3 cellular contexts compared by ENCODE assay signal in the genomic region with DNA sequence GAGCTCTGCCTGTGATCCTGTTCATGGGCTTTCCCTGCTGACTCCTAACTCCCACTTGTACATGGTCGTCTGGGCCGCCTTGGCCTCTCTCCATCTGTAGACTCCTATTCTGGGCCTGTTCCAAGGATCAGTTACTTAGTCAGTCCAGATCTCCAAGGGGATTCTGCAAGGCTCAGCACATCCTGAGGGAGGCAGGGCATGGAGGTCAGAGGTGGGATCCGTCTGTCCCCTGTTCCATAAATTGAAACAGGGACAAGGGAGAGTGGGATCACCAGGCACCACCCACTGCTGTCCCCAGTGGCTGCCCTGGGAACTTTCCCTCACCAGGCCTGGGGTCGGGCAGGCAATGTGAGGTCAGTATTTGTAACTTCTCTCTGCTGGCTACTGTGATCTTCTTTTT.
TF ChIP-seq lines count a peak whose summit lies in the region.

No MANE protein-coding gene starts in this region.

TF ChIP-seq in A549, 52 proteins besides CTCF, POLR2A, EP300 and RAD21:
- TF ChIP-seq NR3C1 (IDR thresholded peaks at IDR 0.05) (no peak), MYC (IDR thresholded peaks at IDR 0.05; ENCODE audit: borderline replicate concordance, low read length) (no peak), HMGXB4 (CRISPR knock-in tag; IDR thresholded peaks at IDR 0.05; ENCODE audit: borderline replicate concordance) (no peak), EHMT2 (IDR thresholded peaks at IDR 0.05; ENCODE audit: low read depth) (no peak), PHF8 (IDR thresholded peaks at IDR 0.05; ENCODE audit: borderline replicate concordance, low read depth) (no peak), ZNF302 (CRISPR knock-in tag; IDR thresholded peaks at IDR 0.05) (no peak), JUNB (IDR thresholded peaks at IDR 0.05) (no peak), SREBF2 (IDR thresholded peaks at IDR 0.05) (no peak), CEBPB (IDR thresholded peaks at IDR 0.05) (no peak), ATOH8 (CRISPR knock-in tag; IDR thresholded peaks at IDR 0.05; ENCODE audit: low read depth) (no peak), POLR2AphosphoS2 (conservative IDR thresholded peaks at IDR 0.05; ENCODE audit: low read length) (no peak), FOSB (CRISPR knock-in tag; IDR thresholded peaks at IDR 0.05) (no peak), NFE2L2 (conservative IDR thresholded peaks at IDR 0.05; ENCODE audit: low read length) (no peak), HEYL (CRISPR knock-in tag; IDR thresholded peaks at IDR 0.05) (no peak)
- TF ChIP-seq, protein P1, sequence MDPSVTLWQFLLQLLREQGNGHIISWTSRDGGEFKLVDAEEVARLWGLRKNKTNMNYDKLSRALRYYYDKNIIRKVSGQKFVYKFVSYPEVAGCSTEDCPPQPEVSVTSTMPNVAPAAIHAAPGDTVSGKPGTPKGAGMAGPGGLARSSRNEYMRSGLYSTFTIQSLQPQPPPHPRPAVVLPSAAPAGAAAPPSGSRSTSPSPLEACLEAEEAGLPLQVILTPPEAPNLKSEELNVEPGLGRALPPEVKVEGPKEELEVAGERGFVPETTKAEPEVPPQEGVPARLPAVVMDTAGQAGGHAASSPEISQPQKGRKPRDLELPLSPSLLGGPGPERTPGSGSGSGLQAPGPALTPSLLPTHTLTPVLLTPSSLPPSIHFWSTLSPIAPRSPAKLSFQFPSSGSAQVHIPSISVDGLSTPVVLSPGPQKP (IDR thresholded peaks at IDR 0.05; ENCODE audit: low read depth, low read length): no peak
- TF ChIP-seq, protein P2, sequence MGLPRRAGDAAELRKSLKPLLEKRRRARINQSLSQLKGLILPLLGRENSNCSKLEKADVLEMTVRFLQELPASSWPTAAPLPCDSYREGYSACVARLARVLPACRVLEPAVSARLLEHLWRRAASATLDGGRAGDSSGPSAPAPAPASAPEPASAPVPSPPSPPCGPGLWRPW (IDR thresholded peaks at IDR 0.05): no peak

TF ChIP-seq in K562, 482 proteins besides CTCF, POLR2A, EP300 and RAD21:
- TF ChIP-seq HLTF (IDR thresholded peaks at IDR 0.05) (no peak), ZNF316 (IDR thresholded peaks at IDR 0.05) (no peak), ADNP (tag; IDR thresholded peaks at IDR 0.05) (no peak), ZNF146 (CRISPR knock-in tag; IDR thresholded peaks at IDR 0.05; ENCODE audit: unreplicated experiment) (no peak), ATF2 (CRISPR knock-in tag; IDR thresholded peaks at IDR 0.05) (no peak), FOXM1 (IDR thresholded peaks at IDR 0.05; ENCODE audit: low read depth) (no peak), FOXM1 (CRISPR knock-in tag; IDR thresholded peaks at IDR 0.05; ENCODE audit: low read depth) (no peak), NFE2L1 (tag; IDR thresholded peaks at IDR 0.05; ENCODE audit: borderline replicate concordance, low read depth) (no peak), ZFP1 (CRISPR knock-in tag; IDR thresholded peaks at IDR 0.05) (no peak), TRIM24 (IDR thresholded peaks at IDR 0.05) (no peak), HCFC1 (IDR thresholded peaks at IDR 0.05; ENCODE audit: low read depth, low read length) (no peak), ETS2 (tag; IDR thresholded peaks at IDR 0.05; ENCODE audit: borderline replicate concordance, poor library complexity, severe bottlenecking) (no peak), DEAF1 (CRISPR knock-in tag; IDR thresholded peaks at IDR 0.05) (no peak), PHF8 (IDR thresholded peaks at IDR 0.05; ENCODE audit: borderline replicate concordance, low read length) (no peak)
- TF ChIP-seq, protein P3, sequence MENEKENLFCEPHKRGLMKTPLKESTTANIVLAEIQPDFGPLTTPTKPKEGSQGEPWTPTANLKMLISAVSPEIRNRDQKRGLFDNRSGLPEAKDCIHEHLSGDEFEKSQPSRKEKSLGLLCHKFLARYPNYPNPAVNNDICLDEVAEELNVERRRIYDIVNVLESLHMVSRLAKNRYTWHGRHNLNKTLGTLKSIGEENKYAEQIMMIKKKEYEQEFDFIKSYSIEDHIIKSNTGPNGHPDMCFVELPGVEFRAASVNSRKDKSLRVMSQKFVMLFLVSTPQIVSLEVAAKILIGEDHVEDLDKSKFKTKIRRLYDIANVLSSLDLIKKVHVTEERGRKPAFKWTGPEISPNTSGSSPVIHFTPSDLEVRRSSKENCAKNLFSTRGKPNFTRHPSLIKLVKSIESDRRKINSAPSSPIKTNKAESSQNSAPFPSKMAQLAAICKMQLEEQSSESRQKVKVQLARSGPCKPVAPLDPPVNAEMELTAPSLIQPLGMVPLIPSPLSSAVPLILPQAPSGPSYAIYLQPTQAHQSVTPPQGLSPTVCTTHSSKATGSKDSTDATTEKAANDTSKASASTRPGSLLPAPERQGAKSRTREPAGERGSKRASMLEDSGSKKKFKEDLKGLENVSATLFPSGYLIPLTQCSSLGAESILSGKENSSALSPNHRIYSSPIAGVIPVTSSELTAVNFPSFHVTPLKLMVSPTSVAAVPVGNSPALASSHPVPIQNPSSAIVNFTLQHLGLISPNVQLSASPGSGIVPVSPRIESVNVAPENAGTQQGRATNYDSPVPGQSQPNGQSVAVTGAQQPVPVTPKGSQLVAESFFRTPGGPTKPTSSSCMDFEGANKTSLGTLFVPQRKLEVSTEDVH (IDR thresholded peaks at IDR 0.05; ENCODE audit: low read depth, partially characterized antibody): no peak
- TF ChIP-seq, protein P4, sequence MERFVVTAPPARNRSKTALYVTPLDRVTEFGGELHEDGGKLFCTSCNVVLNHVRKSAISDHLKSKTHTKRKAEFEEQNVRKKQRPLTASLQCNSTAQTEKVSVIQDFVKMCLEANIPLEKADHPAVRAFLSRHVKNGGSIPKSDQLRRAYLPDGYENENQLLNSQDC (CRISPR knock-in tag; IDR thresholded peaks at IDR 0.05): no peak
- TF ChIP-seq, protein P5, sequence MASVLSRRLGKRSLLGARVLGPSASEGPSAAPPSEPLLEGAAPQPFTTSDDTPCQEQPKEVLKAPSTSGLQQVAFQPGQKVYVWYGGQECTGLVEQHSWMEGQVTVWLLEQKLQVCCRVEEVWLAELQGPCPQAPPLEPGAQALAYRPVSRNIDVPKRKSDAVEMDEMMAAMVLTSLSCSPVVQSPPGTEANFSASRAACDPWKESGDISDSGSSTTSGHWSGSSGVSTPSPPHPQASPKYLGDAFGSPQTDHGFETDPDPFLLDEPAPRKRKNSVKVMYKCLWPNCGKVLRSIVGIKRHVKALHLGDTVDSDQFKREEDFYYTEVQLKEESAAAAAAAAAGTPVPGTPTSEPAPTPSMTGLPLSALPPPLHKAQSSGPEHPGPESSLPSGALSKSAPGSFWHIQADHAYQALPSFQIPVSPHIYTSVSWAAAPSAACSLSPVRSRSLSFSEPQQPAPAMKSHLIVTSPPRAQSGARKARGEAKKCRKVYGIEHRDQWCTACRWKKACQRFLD (CRISPR knock-in tag; IDR thresholded peaks at IDR 0.05): no peak

TF ChIP-seq in HepG2, 621 proteins besides CTCF, POLR2A, EP300 and RAD21:
- TF ChIP-seq ZNF180 (CRISPR knock-in tag; IDR thresholded peaks at IDR 0.05; ENCODE audit: borderline replicate concordance, low read depth) (no peak), POLR2AphosphoS5 (IDR thresholded peaks at IDR 0.05; ENCODE audit: low read depth, low read length) (no peak), ZNF468 (CRISPR knock-in tag; IDR thresholded peaks at IDR 0.05) (no peak), ZNF552 (CRISPR knock-in tag; IDR thresholded peaks at IDR 0.05; ENCODE audit: borderline replicate concordance) (no peak), DNMT3B (CRISPR knock-in tag; conservative IDR thresholded peaks at IDR 0.05) (no peak), RFXANK (CRISPR knock-in tag; IDR thresholded peaks at IDR 0.05) (no peak), ETV5 (CRISPR knock-in tag; IDR thresholded peaks at IDR 0.05; ENCODE audit: borderline replicate concordance) (no peak), ZNF574 (CRISPR knock-in tag; IDR thresholded peaks at IDR 0.05) (no peak), PHF21A (CRISPR knock-in tag; IDR thresholded peaks at IDR 0.05) (no peak)
